Comparison of ENCODE assay signal across 25 cellular contexts in genomic region chr4:124044330-124044729, GRCh38.
"Had no signal": no experiment of that assay in that cellular context is flagged by ENCODE, and none has a peak within 500 bp of the region (broad histone marks: within the 10 kb centered on the region; RNA-seq: fewer than 3 reads in every experiment).

No MANE protein-coding gene starts in this region.

- H3K27me3 ChIP-seq: brain microvascular endothelial cell, dorsolateral prefrontal cortex, foreskin keratinocyte, gastroesophageal sphincter had no signal

- H3K27me3 Mint-ChIP-seq: activated CD4-positive, alpha-beta memory T cell treated with anti-CD3 and anti-CD28 coated beads, Interleukin-2, amount 10 ng/mL, durations not matched to agents 7 days and 5 days; activated CD4-positive, alpha-beta T cell treated with anti-CD3 and anti-CD28 coated beads, Interleukin-2, amount 10 ng/mL, durations not matched to agents 24 days and 14 days; activated naive CD4-positive, alpha-beta T cell treated with anti-CD3 and anti-CD28 coated beads, Interleukin-2, amount 10 ng/mL, durations not matched to agents 7 days and 5 days; activated T-cell treated with anti-CD3 and anti-CD28 coated beads, Interleukin-2, amount 50 U/mL, for 24 hours; central memory CD8-positive, alpha-beta T cell; dendritic cell treated with granulocyte-macrophage colony-stimulating factor and Interleukin-4, amounts not matched to agents 40 ng/mL and 50 ng/mL, for 4 days had no signal

- H3K4me3 Mint-ChIP-seq: activated CD4-positive, alpha-beta memory T cell treated with anti-CD3 and anti-CD28 coated beads, Interleukin-2, amount 10 ng/mL, durations not matched to agents 7 days and 5 days; activated CD4-positive, alpha-beta T cell treated with anti-CD3 and anti-CD28 coated beads for 36 hours; activated CD4-positive, alpha-beta T cell treated with anti-CD3 and anti-CD28 coated beads, Interleukin-2, amount 10 ng/mL, durations not matched to agents 24 days and 14 days; activated naive CD4-positive, alpha-beta T cell treated with anti-CD3 and anti-CD28 coated beads, Interleukin-2, amount 10 ng/mL, durations not matched to agents 7 days and 5 days; activated naive CD8-positive, alpha-beta T cell treated with anti-CD3 and anti-CD28 coated beads, Interleukin-2, amount 10 ng/mL, durations not matched to agents 7 days and 5 days; activated T-cell treated with anti-CD3 and anti-CD28 coated beads, Interleukin-2, amount 50 U/mL, for 24 hours; activated T-cell treated with anti-CD3 and anti-CD28 coated beads, Interleukin-2, amount 50 U/mL, for 72 hours; central memory CD8-positive, alpha-beta T cell; dendritic cell treated with granulocyte-macrophage colony-stimulating factor and Interleukin-4, amounts not matched to agents 40 ng/mL and 50 ng/mL, for 4 days; endodermal cell had no signal

- ATAC-seq: activated CD4-positive, alpha-beta T cell treated with anti-CD3 and anti-CD28 coated beads for 36 hours; activated naive CD4-positive, alpha-beta T cell treated with anti-CD3 and anti-CD28 coated beads, Interleukin-2, amount 50 U/mL, for 72 hours; activated T-cell treated with anti-CD3 and anti-CD28 coated beads, Interleukin-2, amount 50 U/mL, for 72 hours; gastroesophageal sphincter had no signal

- H3K27ac Mint-ChIP-seq: activated CD4-positive, alpha-beta memory T cell treated with anti-CD3 and anti-CD28 coated beads, Interleukin-2, amount 10 ng/mL, durations not matched to agents 7 days and 5 days; activated CD4-positive, alpha-beta T cell treated with anti-CD3 and anti-CD28 coated beads for 36 hours; activated CD4-positive, alpha-beta T cell treated with anti-CD3 and anti-CD28 coated beads, Interleukin-2, amount 10 ng/mL, durations not matched to agents 24 days and 14 days; activated naive CD4-positive, alpha-beta T cell treated with anti-CD3 and anti-CD28 coated beads, Interleukin-2, amount 10 ng/mL, durations not matched to agents 7 days and 5 days; activated naive CD4-positive, alpha-beta T cell treated with anti-CD3 and anti-CD28 coated beads, Interleukin-2, amount 50 U/mL, for 72 hours; activated naive CD8-positive, alpha-beta T cell treated with anti-CD3 and anti-CD28 coated beads, Interleukin-2, amount 10 ng/mL, durations not matched to agents 7 days and 5 days; activated T-cell treated with anti-CD3 and anti-CD28 coated beads, Interleukin-2, amount 50 U/mL, for 24 hours; activated T-cell treated with anti-CD3 and anti-CD28 coated beads, Interleukin-2, amount 50 U/mL, for 72 hours; dendritic cell treated with granulocyte-macrophage colony-stimulating factor and Interleukin-4, amounts not matched to agents 40 ng/mL and 50 ng/mL, for 4 days; endodermal cell had no signal

- H3K36me3 Mint-ChIP-seq: activated naive CD4-positive, alpha-beta T cell treated with anti-CD3 and anti-CD28 coated beads, Interleukin-2, amount 10 ng/mL, durations not matched to agents 7 days and 5 days; activated naive CD8-positive, alpha-beta T cell treated with anti-CD3 and anti-CD28 coated beads, Interleukin-2, amount 10 ng/mL, durations not matched to agents 7 days and 5 days had no signal

- H3K4me1 Mint-ChIP-seq: activated CD4-positive, alpha-beta memory T cell treated with anti-CD3 and anti-CD28 coated beads, Interleukin-2, amount 10 ng/mL, durations not matched to agents 7 days and 5 days; activated CD4-positive, alpha-beta T cell treated with anti-CD3 and anti-CD28 coated beads for 36 hours; activated CD4-positive, alpha-beta T cell treated with anti-CD3 and anti-CD28 coated beads, Interleukin-2, amount 10 ng/mL, durations not matched to agents 24 days and 14 days; activated naive CD4-positive, alpha-beta T cell treated with anti-CD3 and anti-CD28 coated beads, Interleukin-2, amount 10 ng/mL, durations not matched to agents 7 days and 5 days; activated naive CD8-positive, alpha-beta T cell treated with anti-CD3 and anti-CD28 coated beads, Interleukin-2, amount 10 ng/mL, durations not matched to agents 7 days and 5 days; central memory CD8-positive, alpha-beta T cell; endodermal cell had no signal

- H3K4me3 ChIP-seq: coronary artery, dorsolateral prefrontal cortex, gastroesophageal sphincter had no signal

- H3K9me3 ChIP-seq: gastroesophageal sphincter had no signal

- DNase-seq: activated CD4-positive, alpha-beta memory T cell treated with anti-CD3 and anti-CD28 coated beads, Interleukin-2, amount 10 ng/mL, durations not matched to agents 7 days and 5 days; activated CD4-positive, alpha-beta T cell treated with anti-CD3 and anti-CD28 coated beads for 36 hours; activated CD4-positive, alpha-beta T cell treated with anti-CD3 and anti-CD28 coated beads, Interleukin-2, amount 10 ng/mL, durations not matched to agents 24 days and 14 days; activated CD4-positive, CD25-positive, alpha-beta regulatory T cell; activated CD4-positive, CD25-positive, alpha-beta regulatory T cell treated with anti-CD3 and anti-CD28 coated beads, Interleukin-2, amount 50 U/mL, for 72 hours; activated CD8-positive, alpha-beta memory T cell treated with anti-CD3 and anti-CD28 coated beads, Interleukin-2, amount 50 U/mL, for 48 hours; activated gamma-delta T cell; activated naive CD4-positive, alpha-beta T cell; activated naive CD4-positive, alpha-beta T cell treated with anti-CD3 and anti-CD28 coated beads, Interleukin-2, amount 10 ng/mL, durations not matched to agents 7 days and 5 days; activated naive CD8-positive, alpha-beta T cell treated with anti-CD3 and anti-CD28 coated beads, Interleukin-2, amount 10 ng/mL, durations not matched to agents 7 days and 5 days; activated T-cell treated with anti-CD3 and anti-CD28 coated beads for 4 hours; activated T-cell treated with anti-CD3 and anti-CD28 coated beads, Interleukin-2, amount 50 U/mL, for 24 hours; activated T-cell treated with anti-CD3 and anti-CD28 coated beads, Interleukin-2, amount 50 U/mL, for 72 hours; brain microvascular endothelial cell; dorsolateral prefrontal cortex; effector memory CD4-positive, alpha-beta T cell; erythroblast; foreskin keratinocyte; T-helper 2 cell had no signal

- H3K36me3 ChIP-seq: brain microvascular endothelial cell, gastroesophageal sphincter had no signal

- H3K27ac ChIP-seq: brain microvascular endothelial cell, coronary artery, dorsolateral prefrontal cortex, foreskin keratinocyte, gastroesophageal sphincter had no signal

- H3K9me3 Mint-ChIP-seq: activated CD4-positive, alpha-beta T cell treated with anti-CD3 and anti-CD28 coated beads, Interleukin-2, amount 10 ng/mL, durations not matched to agents 24 days and 14 days; activated naive CD4-positive, alpha-beta T cell treated with anti-CD3 and anti-CD28 coated beads, Interleukin-2, amount 10 ng/mL, durations not matched to agents 7 days and 5 days; activated T-cell treated with anti-CD3 and anti-CD28 coated beads, Interleukin-2, amount 50 U/mL, for 24 hours had no signal

- H3K4me1 ChIP-seq: foreskin keratinocyte, gastroesophageal sphincter had no signal
